Comparison of ENCODE assay signal across 16 cellular contexts in genomic region chr11:109729761-109730160, GRCh38.
DNase-seq lines count a peak whose midpoint lies in the region; ATAC-seq and TF ChIP-seq lines count a peak whose summit lies in the region.
"Had no signal": no experiment of that assay in that cellular context is flagged by ENCODE, and none has a peak within 500 bp of the region (broad histone marks: within the 10 kb centered on the region; RNA-seq: fewer than 3 reads in every experiment).

No MANE protein-coding gene starts in this region.

- H3K36me3 Mint-ChIP-seq in Calu3 (ENCODE audit: insufficient read depth, unreplicated experiment): no peaks in the 10 kb centered on the region
- H3K36me3 Mint-ChIP-seq: immature natural killer cell, memory B cell, neural progenitor cell had no signal

- ATAC-seq in GM18867 (IDR thresholded peaks at IDR 0.05; ENCODE audit: unreplicated experiment): peak; percentile 61
- ATAC-seq in GM21723 (IDR thresholded peaks at IDR 0.05; ENCODE audit: unreplicated experiment): no peak
- ATAC-seq in HG03469 (IDR thresholded peaks at IDR 0.05; ENCODE audit: unreplicated experiment): no peak
- ATAC-seq in HG03196 (IDR thresholded peaks at IDR 0.05; ENCODE audit: unreplicated experiment): no peak
- ATAC-seq: activated CD4-positive, CD25-positive, alpha-beta regulatory T cell treated with anti-CD3 and anti-CD28 coated beads, Interleukin-2, amount 50 U/mL, for 24 hours; T-helper 17 cell had no signal

- CTCF ChIA-PET in Calu3 (lab: Charles Lee): interaction anchor here (0.5 to 0.6 kb wide), 2 partner anchors 121 to 208 kb away, joined by 3 to 4 read pairs; no protein-coding TSS in a partner anchor

- DNase-seq in Calu3 (peak; percentile 14), NCI-H510A (lab: John Stamatoyannopoulos, UW) (peak; percentile 62), epithelial cell of esophagus (ENCODE audit: low read depth) (peak; percentile 9), AML-193 (lab: John Stamatoyannopoulos, UW) (no peak)
- DNase-seq: activated naive CD4-positive, alpha-beta T cell; aorta; immature natural killer cell; right cardiac atrium; T-helper 17 cell had no signal

- H3K9me3 Mint-ChIP-seq in Calu3 (ENCODE audit: low read depth, unreplicated experiment): peaks cover 7% of the 10 kb centered on the region
- H3K9me3 Mint-ChIP-seq: memory B cell, neural progenitor cell had no signal

- H3K4me3 Mint-ChIP-seq in Calu3 (ENCODE audit: low read depth, unreplicated experiment): no peak overlapping the region
- H3K4me3 Mint-ChIP-seq: immature natural killer cell, memory B cell, neural progenitor cell, T-helper 17 cell had no signal

- no peaks in the 10 kb centered on the region for H3K27me3 Mint-ChIP-seq in Calu3 (ENCODE audit: unreplicated experiment)
- H3K27me3 Mint-ChIP-seq: memory B cell, T-helper 17 cell had no signal

- intact Hi-C loops in Calu3 (cut with micrococcal nuclease; ENCODE audit: unreplicated experiment): loop anchor here (2.0 kb wide), 2 partner anchors 123 to 211 kb away; no protein-coding TSS in a partner anchor

- BruUV-seq in Calu3 (replicated peaks; lab: Mats Ljungman, UMichigan): no TSS peak

- TF ChIP-seq CTCF in Calu3 (IDR thresholded peaks at IDR 0.05; ENCODE audit: unreplicated experiment): no peak
- TF ChIP-seq CTCF in epithelial cell of esophagus (IDR thresholded peaks at IDR 0.05; ENCODE audit: insufficient read depth, low read depth, low read length, missing control alignments): no peak

- H3K4me1 Mint-ChIP-seq in Calu3 (ENCODE audit: low read depth, unreplicated experiment): peaks cover 27% of the 10 kb centered on the region
- H3K4me1 Mint-ChIP-seq: immature natural killer cell, memory B cell, T-helper 17 cell had no signal

- H3K27ac Mint-ChIP-seq in Calu3 (ENCODE audit: unreplicated experiment): no peak overlapping the region
- H3K27ac Mint-ChIP-seq: immature natural killer cell, memory B cell, neural progenitor cell, T-helper 17 cell had no signal

- H3K4me3 ChIP-seq in epithelial cell of esophagus (ENCODE audit: low read length): no peak overlapping the region
- H3K4me3 ChIP-seq: neural progenitor cell had no signal

Comparison
In these comparisons a context has a peak if more than half of its experiments do, and no peak if none do; other contexts are left out.
1. DNase-seq: peak in Calu3 (single experiment), NCI-H510A (single experiment) and epithelial cell of esophagus (single experiment); none in AML-193 (0 of 2).